Comparison of ENCODE assay signal across 1 cellular context in the genomic region with DNA sequence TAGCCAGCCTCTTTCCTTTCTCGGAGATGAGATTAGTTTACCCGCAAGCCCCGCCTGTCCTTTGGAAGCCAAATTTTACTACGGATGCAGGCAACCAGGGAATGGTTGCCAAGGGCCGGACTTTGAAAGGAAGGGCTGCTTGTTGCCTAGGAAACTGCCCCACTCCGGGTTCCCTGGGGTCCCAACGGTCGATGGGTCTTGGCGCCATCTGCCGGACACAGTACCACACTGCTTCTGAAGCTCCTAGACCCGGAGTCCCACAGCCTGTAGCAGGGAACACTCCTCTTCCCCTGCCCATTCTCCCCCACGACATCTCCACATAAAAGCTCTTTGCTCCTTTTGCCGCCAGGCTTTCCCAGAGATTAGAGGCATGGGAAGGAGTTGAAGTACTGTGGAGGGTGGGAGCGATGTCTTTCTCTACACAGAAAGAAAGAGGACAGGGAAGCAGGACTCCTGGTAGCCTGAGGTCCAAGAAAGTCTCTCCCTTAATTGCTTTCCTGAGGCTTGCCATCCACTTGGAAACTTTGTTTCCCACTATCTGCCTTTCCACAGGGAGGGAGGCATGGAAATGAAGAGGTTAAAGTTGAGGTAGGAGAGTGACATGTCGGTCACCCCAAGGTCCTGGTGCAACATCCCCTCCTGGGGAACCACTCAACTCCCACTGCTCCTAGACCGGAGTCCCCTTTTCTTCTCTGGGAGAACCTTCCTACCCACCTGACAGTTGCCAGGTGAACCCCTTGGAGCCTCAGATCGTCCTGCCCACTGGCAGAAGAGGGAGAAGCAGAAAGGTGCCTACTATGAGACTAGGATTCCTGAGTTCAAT.
TF ChIP-seq lines count a peak whose summit lies in the region.

No MANE protein-coding gene starts in this region.

TF ChIP-seq in K562, 482 proteins besides CTCF, POLR2A, EP300 and RAD21 (continues in another document):
- no peak for TF ChIP-seq ZNF347 (CRISPR knock-in tag; IDR thresholded peaks at IDR 0.05; ENCODE audit: low read depth)
- TF ChIP-seq PKNOX1 (IDR thresholded peaks at IDR 0.05) = no peak
- no peak for TF ChIP-seq ZNF384 (IDR thresholded peaks at IDR 0.05; ENCODE audit: low read depth, low read length)
- TF ChIP-seq SMAD1 (IDR thresholded peaks at IDR 0.05; ENCODE audit: low read depth, low read length, partially characterized antibody) = peak; percentile 17
- TF ChIP-seq TAF15 (IDR thresholded peaks at IDR 0.05; ENCODE audit: low read depth, low read length) = no peak
- no peak for TF ChIP-seq ZNF518B (CRISPR knock-in tag; IDR thresholded peaks at IDR 0.05)
- peak in 1 of 2 experiments; percentile 68; a peak in 2 of 4 replicates for TF ChIP-seq RCOR1 (IDR thresholded peaks at IDR 0.05; ENCODE audit: borderline replicate concordance in 1 of 2, low read depth in 2 of 2, low read length in 2 of 2)
- no peak for TF ChIP-seq ZNF445 (CRISPR knock-in tag; IDR thresholded peaks at IDR 0.05; ENCODE audit: low read depth)
- TF ChIP-seq PCBP2 (IDR thresholded peaks at IDR 0.05; ENCODE audit: low read depth, low read length, poor library complexity, severe bottlenecking) = no peak
- no peak for TF ChIP-seq ZNF280B (CRISPR knock-in tag; IDR thresholded peaks at IDR 0.05)
- no peak for TF ChIP-seq HNRNPUL1 (IDR thresholded peaks at IDR 0.05; ENCODE audit: low read length)
- no peak for TF ChIP-seq MXI1 (IDR thresholded peaks at IDR 0.05; ENCODE audit: low read depth, low read length)
- TF ChIP-seq RBM34 (IDR thresholded peaks at IDR 0.05; ENCODE audit: borderline replicate concordance, insufficient read depth, low read length) = no peak
- no peak for TF ChIP-seq ZC3H11A (IDR thresholded peaks at IDR 0.05; ENCODE audit: low read depth, low read length)
- peak; percentile 94 for TF ChIP-seq RFX1 (IDR thresholded peaks at IDR 0.05)
- no peak for TF ChIP-seq ZNF75A (CRISPR knock-in tag; IDR thresholded peaks at IDR 0.05)
- 0 out of 2 replicates have a peak, but pooled peaks have one; percentile 31 for TF ChIP-seq MYC (IDR thresholded peaks at IDR 0.05; ENCODE audit: low read depth, low read length)
- no peak for TF ChIP-seq MYC (CRISPR knock-in tag; IDR thresholded peaks at IDR 0.05; ENCODE audit: borderline replicate concordance, low read depth)
- TF ChIP-seq ELF1 (tag; IDR thresholded peaks at IDR 0.05) = no peak
- TF ChIP-seq DIDO1 (tag; IDR thresholded peaks at IDR 0.05; ENCODE audit: low read depth) = no peak
- TF ChIP-seq SMARCA5 (IDR thresholded peaks at IDR 0.05) = no peak
- TF ChIP-seq NFATC3 (IDR thresholded peaks at IDR 0.05) = no peak
- no peak for TF ChIP-seq EGR1 (conservative IDR thresholded peaks at IDR 0.05)
- TF ChIP-seq KDM5B (IDR thresholded peaks at IDR 0.05; ENCODE audit: insufficient replicate concordance, low read depth, low read length) = no peak
- peak; percentile 58 for TF ChIP-seq TFAP4 (CRISPR knock-in tag; IDR thresholded peaks at IDR 0.05; ENCODE audit: borderline replicate concordance)
- no peak for TF ChIP-seq ZNF444 (CRISPR knock-in tag; IDR thresholded peaks at IDR 0.05)
- no peak for TF ChIP-seq GATA2 (CRISPR knock-in tag; IDR thresholded peaks at IDR 0.05)
- TF ChIP-seq CC2D1A (IDR thresholded peaks at IDR 0.05) = peak; percentile 60; the same call in 1 of the 2 replicates
- no peak for TF ChIP-seq NR2F6 (CRISPR knock-in tag; IDR thresholded peaks at IDR 0.05)
- TF ChIP-seq DDX20 (tag; IDR thresholded peaks at IDR 0.05; ENCODE audit: low read depth) = no peak
- no peak for TF ChIP-seq MXD1 (CRISPR knock-in tag; IDR thresholded peaks at IDR 0.05; ENCODE audit: borderline replicate concordance, poor library complexity, severe bottlenecking)
- TF ChIP-seq, protein P1, sequence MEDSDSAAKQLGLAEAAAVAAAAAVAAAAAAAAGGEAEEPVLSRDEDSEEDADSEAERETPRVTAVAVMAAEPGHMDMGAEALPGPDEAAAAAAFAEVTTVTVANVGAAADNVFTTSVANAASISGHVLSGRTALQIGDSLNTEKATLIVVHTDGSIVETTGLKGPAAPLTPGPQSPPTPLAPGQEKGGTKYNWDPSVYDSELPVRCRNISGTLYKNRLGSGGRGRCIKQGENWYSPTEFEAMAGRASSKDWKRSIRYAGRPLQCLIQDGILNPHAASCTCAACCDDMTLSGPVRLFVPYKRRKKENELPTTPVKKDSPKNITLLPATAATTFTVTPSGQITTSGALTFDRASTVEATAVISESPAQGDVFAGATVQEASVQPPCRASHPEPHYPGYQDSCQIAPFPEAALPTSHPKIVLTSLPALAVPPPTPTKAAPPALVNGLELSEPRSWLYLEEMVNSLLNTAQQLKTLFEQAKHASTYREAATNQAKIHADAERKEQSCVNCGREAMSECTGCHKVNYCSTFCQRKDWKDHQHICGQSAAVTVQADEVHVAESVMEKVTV (CRISPR knock-in tag; IDR thresholded peaks at IDR 0.05) = peak; percentile 87
- no peak for TF ChIP-seq HNRNPH1 (optimal IDR thresholded peaks at IDR 0.05; ENCODE audit: low read depth, low read length)
- no peak for TF ChIP-seq ZNF224 (CRISPR knock-in tag; IDR thresholded peaks at IDR 0.05)
- no peak for TF ChIP-seq MEIS2 (IDR thresholded peaks at IDR 0.05; ENCODE audit: partially characterized antibody)
- TF ChIP-seq, protein P2, sequence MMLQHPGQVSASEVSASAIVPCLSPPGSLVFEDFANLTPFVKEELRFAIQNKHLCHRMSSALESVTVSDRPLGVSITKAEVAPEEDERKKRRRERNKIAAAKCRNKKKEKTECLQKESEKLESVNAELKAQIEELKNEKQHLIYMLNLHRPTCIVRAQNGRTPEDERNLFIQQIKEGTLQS (IDR thresholded peaks at IDR 0.05) = no peak
- TF ChIP-seq, protein P2 (CRISPR knock-in tag; conservative IDR thresholded peaks at IDR 0.05) = 0 out of 2 replicates have a peak, but pooled peaks have one; percentile 60
- no peak for TF ChIP-seq CBFB (CRISPR knock-in tag; IDR thresholded peaks at IDR 0.05)
- TF ChIP-seq MAFG (tag; conservative IDR thresholded peaks at IDR 0.05) = no peak
- TF ChIP-seq FOXP4 (CRISPR knock-in tag; IDR thresholded peaks at IDR 0.05; ENCODE audit: borderline replicate concordance) = 0 out of 2 replicates have a peak, but pooled peaks have one; percentile 4
- TF ChIP-seq GABPB1 (CRISPR knock-in tag; IDR thresholded peaks at IDR 0.05) = peak; percentile 37; the same call in 1 of the 2 replicates
- TF ChIP-seq STAG1 (CRISPR knock-in tag; IDR thresholded peaks at IDR 0.05; ENCODE audit: borderline replicate concordance) = peak; percentile 69; the same call in 1 of the 2 replicates
- TF ChIP-seq, protein P3, sequence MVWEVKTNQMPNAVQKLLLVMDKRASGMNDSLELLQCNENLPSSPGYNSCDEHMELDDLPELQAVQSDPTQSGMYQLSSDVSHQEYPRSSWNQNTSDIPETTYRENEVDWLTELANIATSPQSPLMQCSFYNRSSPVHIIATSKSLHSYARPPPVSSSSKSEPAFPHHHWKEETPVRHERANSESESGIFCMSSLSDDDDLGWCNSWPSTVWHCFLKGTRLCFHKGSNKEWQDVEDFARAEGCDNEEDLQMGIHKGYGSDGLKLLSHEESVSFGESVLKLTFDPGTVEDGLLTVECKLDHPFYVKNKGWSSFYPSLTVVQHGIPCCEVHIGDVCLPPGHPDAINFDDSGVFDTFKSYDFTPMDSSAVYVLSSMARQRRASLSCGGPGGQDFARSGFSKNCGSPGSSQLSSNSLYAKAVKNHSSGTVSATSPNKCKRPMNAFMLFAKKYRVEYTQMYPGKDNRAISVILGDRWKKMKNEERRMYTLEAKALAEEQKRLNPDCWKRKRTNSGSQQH (CRISPR knock-in tag; IDR thresholded peaks at IDR 0.05) = no peak
- peak; percentile 43; the same call in 1 of the 2 replicates for TF ChIP-seq OTX1 (CRISPR knock-in tag; IDR thresholded peaks at IDR 0.05)
- TF ChIP-seq YY1 (IDR thresholded peaks at IDR 0.05; ENCODE audit: borderline replicate concordance in 1 of 3, control insufficient read depth in 1 of 3, extremely low read depth in 1 of 3, insufficient read depth in 3 of 3, insufficient read length in 1 of 3, insufficient replicate concordance in 2 of 3, low read depth in 1 of 3, low read length in 2 of 3) = peak in 1 of 3 experiments; percentile 37
- TF ChIP-seq, protein P4, sequence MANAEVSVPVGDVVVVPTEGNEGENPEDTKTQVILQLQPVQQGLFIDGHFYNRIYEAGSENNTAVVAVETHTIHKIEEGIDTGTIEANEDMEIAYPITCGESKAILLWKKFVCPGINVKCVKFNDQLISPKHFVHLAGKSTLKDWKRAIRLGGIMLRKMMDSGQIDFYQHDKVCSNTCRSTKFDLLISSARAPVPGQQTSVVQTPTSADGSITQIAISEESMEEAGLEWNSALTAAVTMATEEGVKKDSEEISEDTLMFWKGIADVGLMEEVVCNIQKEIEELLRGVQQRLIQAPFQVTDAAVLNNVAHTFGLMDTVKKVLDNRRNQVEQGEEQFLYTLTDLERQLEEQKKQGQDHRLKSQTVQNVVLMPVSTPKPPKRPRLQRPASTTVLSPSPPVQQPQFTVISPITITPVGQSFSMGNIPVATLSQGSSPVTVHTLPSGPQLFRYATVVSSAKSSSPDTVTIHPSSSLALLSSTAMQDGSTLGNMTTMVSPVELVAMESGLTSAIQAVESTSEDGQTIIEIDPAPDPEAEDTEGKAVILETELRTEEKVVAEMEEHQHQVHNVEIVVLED (CRISPR knock-in tag; IDR thresholded peaks at IDR 0.05) = 0 out of 2 replicates have a peak, but pooled peaks have one; percentile 8
- no peak for TF ChIP-seq ZC3H4 (CRISPR knock-in tag; IDR thresholded peaks at IDR 0.05; ENCODE audit: borderline replicate concordance)
- no peak for TF ChIP-seq HMG20B (CRISPR knock-in tag; IDR thresholded peaks at IDR 0.05)
